20 cellular contexts compared by ENCODE assay signal in genomic region chr6:26075063-26075717, GRCh38. TPM values are rescaled to one million over a fixed set of nuclear protein-coding genes. Genes with fewer than 3 reads are reported as not detected.
"Had no signal": no experiment of that assay in that cellular context is flagged by ENCODE, and none has a peak within 500 bp of the region (broad histone marks: within the 10 kb centered on the region; RNA-seq: fewer than 3 reads in every experiment).

No MANE protein-coding gene starts in this region.

- H3K4me3 Mint-ChIP-seq: activated naive CD8-positive, alpha-beta T cell; mesothelial cell of epicardium; naive B cell; T-helper 17 cell had no signal

- H3K4me1 Mint-ChIP-seq: naive B cell had no signal

- H3K36me3 ChIP-seq: right atrium auricular region, tibial nerve had no signal

- H3K4me1 ChIP-seq: right atrium auricular region, tibial nerve had no signal

- H3K27ac ChIP-seq: body of pancreas, right atrium auricular region, tibial nerve had no signal

- H3K9me3 ChIP-seq: body of pancreas, right atrium auricular region, tibial nerve had no signal

- H3K27me3 ChIP-seq: body of pancreas, right atrium auricular region, tibial nerve had no signal

- H3K27ac Mint-ChIP-seq: activated naive CD8-positive, alpha-beta T cell; mesothelial cell of epicardium had no signal

- DNase-seq: activated CD4-positive, alpha-beta T cell treated with anti-CD3 and anti-CD28 coated beads for 4 hours; activated CD4-positive, alpha-beta T cell treated with anti-CD3 and anti-CD28 coated beads, Interleukin-2, amount 50 U/mL, for 4 hours; activated CD8-positive, alpha-beta memory T cell treated with anti-CD3 and anti-CD28 coated beads for 24 hours; activated effector memory CD4-positive, alpha-beta T cell treated with Interleukin-2 at 50 U/mL for 16 hours; activated naive CD4-positive, alpha-beta T cell treated with Interleukin-2 at 50 U/mL for 16 hours; aorta; body of pancreas; effector CD8-positive, alpha-beta T cell; glutamatergic neuron; islet precursor cell; mammary epithelial cell; naive B cell; stimulated activated CD4-positive, alpha-beta T cell treated with anti-CD3 and anti-CD28 coated beads, Interleukin-2, amount 100 ng/mL, for 48 hours; stimulated activated naive CD4-positive, alpha-beta T cell treated with Interleukin-2 at 50 U/mL for 16 hours; T-helper 17 cell had no signal

- H3K4me3 ChIP-seq: body of pancreas, right atrium auricular region, tibial nerve had no signal

- ATAC-seq: body of pancreas, T-helper 17 cell had no signal

- H3K36me3 Mint-ChIP-seq: activated naive CD8-positive, alpha-beta T cell; mesothelial cell of epicardium; naive B cell had no signal

- H3K27me3 Mint-ChIP-seq: activated naive CD8-positive, alpha-beta T cell had no signal

RNA-seq across cellular contexts. Expression of gene HFE, which starts 12.0 kb away (rescaled TPM):
- polyA plus RNA-seq: neural cell had no signal
